Comparison of ENCODE assay signal across 8 cellular contexts in the genomic region with DNA sequence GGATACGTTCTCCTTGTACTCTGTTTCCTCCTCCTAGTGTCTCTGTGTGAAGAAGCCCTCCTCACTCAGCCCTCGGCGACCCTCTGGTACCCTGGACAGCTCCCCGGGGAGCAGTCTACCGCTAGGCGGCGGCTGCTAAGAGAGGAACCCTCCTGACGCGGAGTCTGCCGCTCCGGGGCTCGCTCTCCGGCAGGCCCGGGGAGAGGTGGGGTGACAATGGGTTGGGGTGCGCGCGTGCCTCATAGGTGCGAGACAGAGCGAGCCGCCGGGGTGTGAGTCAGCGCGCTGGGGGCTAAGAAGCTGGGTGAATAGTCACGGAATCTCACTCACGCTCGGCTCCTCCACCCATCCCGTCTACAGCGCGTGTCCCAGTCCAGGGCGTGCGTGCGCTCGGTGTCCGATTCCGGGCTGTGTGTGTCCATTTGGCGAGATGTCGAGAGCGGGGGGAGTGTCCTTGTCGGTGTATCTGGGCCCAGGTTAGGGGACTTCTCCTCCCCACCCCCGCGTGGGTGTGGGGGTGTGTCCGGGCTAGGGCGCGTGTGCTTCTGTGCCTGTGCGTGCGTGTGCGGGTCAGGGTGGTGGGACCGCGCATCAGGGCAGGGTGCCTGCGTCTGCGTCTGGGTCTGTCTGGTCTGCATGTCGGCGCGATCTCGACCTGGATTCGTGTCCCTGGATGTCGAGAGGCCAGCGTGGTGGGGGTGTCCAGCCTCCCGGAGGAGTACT. TPM values are rescaled to one million over a fixed set of nuclear protein-coding genes. Genes with fewer than 3 reads are reported as not detected.
A peak's percentile ranks its signal among the peaks of the same experiment; 100 is the strongest.
DNase-seq lines count a peak whose midpoint lies in the region; ATAC-seq, FAIRE-seq and TF ChIP-seq lines count a peak whose summit lies in the region.

No MANE protein-coding gene starts in this region.

- TF ChIP-seq POLR2A in GM12878 (IDR thresholded peaks at IDR 0.05; ENCODE audit: low read depth, low read length), result no peak

- no peak for FAIRE-seq in GM12878 (lab: Jason Lieb, UNC)

- 66% methylated on average over 57 of the region's 59 CpGs for WGBS in GM12878 (ENCODE audit: insufficient coverage, insufficient replicate concordance, low lambda C conversion rate, missing lambda C conversion rate)

- no peak for TF ChIP-seq EP300 in GM12878 (IDR thresholded peaks at IDR 0.05; ENCODE audit: borderline replicate concordance in 1 of 2, control insufficient read depth in 1 of 2, low read depth in 2 of 2, low read length in 2 of 2)

- SMC1A ChIA-PET in GM12878 (lab: Charles Lee; ENCODE audit: uncharacterized antibody, unreplicated experiment), result interaction anchor here (1.1 kb wide), 1 partner anchor 14 kb away, joined by 3 read pairs; no protein-coding TSS in a partner anchor

- no peak overlapping the region for H2AFZ ChIP-seq in GM12878 (ENCODE audit: control insufficient read depth, low read depth, low read length)

- no peaks in the 10 kb centered on the region for H3K4me1 ChIP-seq in GM12878 (ENCODE audit: control insufficient read depth, insufficient read depth, low read length)

- peak; percentile 66 for TF ChIP-seq CTCF in C4-2B (conservative IDR thresholded peaks at IDR 0.05)
- peak in 1 of 3 experiments; percentile 31; a peak in 1 of 6 replicates for TF ChIP-seq CTCF in GM12878 (IDR thresholded peaks at IDR 0.05 in 2 of 3, conservative IDR thresholded peaks at IDR 0.05 in 1 of 3; ENCODE audit: control insufficient read depth in 2 of 3, extremely low read depth in 1 of 3, insufficient read depth in 1 of 3, low read depth in 3 of 3, low read length in 3 of 3)

- no peaks in the 10 kb centered on the region for H3K36me3 ChIP-seq in GM12878 (ENCODE audit: control insufficient read depth in 2 of 2, insufficient read depth in 2 of 2, low read length in 1 of 2)

- intact Hi-C loops in GM12878 (cut with micrococcal nuclease; ENCODE audit: unreplicated experiment), result no loop called here

- no peak overlapping the region for H3K9ac ChIP-seq in GM12878 (ENCODE audit: control insufficient read depth, insufficient read depth, low read length)

- no peak for ATAC-seq in GM12878
- no peak for ATAC-seq in HG03135 (IDR thresholded peaks at IDR 0.05; ENCODE audit: unreplicated experiment)

- POLR2A ChIA-PET in GM12878 (lab: Charles Lee), result no interaction called here

- RAD21 ChIA-PET in GM12878 (lab: Charles Lee; ENCODE audit: unreplicated experiment), result no interaction called here

- H3K79me2 ChIP-seq in GM12878 (ENCODE audit: control insufficient read depth, insufficient read depth, low read length), result no peaks in the 10 kb centered on the region

- DNase-seq in Jurkat, Clone E6-1 (ENCODE audit: low read depth, low spot score), result peak; percentile 24
- DNase-seq in GM12878 (ENCODE audit: low read depth, low spot score) (no peak), islet precursor cell (peak; percentile 90), NCI-H2107 (lab: John Stamatoyannopoulos, UW) (no peak), NCI-H187 (lab: John Stamatoyannopoulos, UW) (no peak)
- peak; percentile 25 to 57 for DNase-seq in stimulated activated CD4-positive, alpha-beta T cell treated with anti-CD3 and anti-CD28 coated beads, Interleukin-2, amount 100 ng/mL, for 24 hours

- CTCF ChIA-PET in GM12878 (lab: Yijun Ruan, JAX), result no interaction called here

- H3K4me2 ChIP-seq in GM12878 (ENCODE audit: control insufficient read depth, insufficient read depth), result no peak overlapping the region

- in situ Hi-C loops in GM12878 (cut with MboI), result no loop called here

- H3K27ac ChIP-seq in C4-2B (no peak overlapping the region), GM12878 (ENCODE audit: control insufficient read depth, insufficient read depth) (no peak overlapping the region)

- H4K20me1 ChIP-seq in GM12878 (ENCODE audit: control insufficient read depth, insufficient read depth), result no peaks in the 10 kb centered on the region

- peaks cover 0 to 3% of the 10 kb centered on the region in 2 experiments; a peak in 1 of 4 replicates for H3K27me3 ChIP-seq in GM12878 (replicated peaks in 1 of 2; ENCODE audit: control insufficient read depth in 2 of 2, insufficient read depth in 2 of 2, low read length in 1 of 2)

- TF ChIP-seq RAD21 in GM12878 (IDR thresholded peaks at IDR 0.05; ENCODE audit: insufficient read depth, low read depth, low read length), result no peak

- no peaks in the 10 kb centered on the region; the same call in 2 of the 3 replicates for H3K9me3 ChIP-seq in GM12878 (replicated peaks; ENCODE audit: control insufficient read depth, insufficient read depth, low read length)

- BruUV-seq in GM12878 (replicated peaks; lab: Mats Ljungman, UMichigan), result no TSS peak

- H3K4me3 ChIP-seq in Jurkat, Clone E6-1 (ENCODE audit: low read length), result no peak overlapping the region
- no peak overlapping the region for H3K4me3 ChIP-seq in GM12878

TF ChIP-seq in GM12878, 131 proteins besides CTCF, POLR2A, EP300 and RAD21 (continues in another document):
- TF ChIP-seq ZSCAN29 (IDR thresholded peaks at IDR 0.05) (no peak), ATF7 (IDR thresholded peaks at IDR 0.05; ENCODE audit: low read depth) (no peak), ZNF622 (IDR thresholded peaks at IDR 0.05) (no peak), NRF1 (conservative IDR thresholded peaks at IDR 0.05; ENCODE audit: low read depth, low read length) (no peak)
- TF ChIP-seq, protein P1, sequence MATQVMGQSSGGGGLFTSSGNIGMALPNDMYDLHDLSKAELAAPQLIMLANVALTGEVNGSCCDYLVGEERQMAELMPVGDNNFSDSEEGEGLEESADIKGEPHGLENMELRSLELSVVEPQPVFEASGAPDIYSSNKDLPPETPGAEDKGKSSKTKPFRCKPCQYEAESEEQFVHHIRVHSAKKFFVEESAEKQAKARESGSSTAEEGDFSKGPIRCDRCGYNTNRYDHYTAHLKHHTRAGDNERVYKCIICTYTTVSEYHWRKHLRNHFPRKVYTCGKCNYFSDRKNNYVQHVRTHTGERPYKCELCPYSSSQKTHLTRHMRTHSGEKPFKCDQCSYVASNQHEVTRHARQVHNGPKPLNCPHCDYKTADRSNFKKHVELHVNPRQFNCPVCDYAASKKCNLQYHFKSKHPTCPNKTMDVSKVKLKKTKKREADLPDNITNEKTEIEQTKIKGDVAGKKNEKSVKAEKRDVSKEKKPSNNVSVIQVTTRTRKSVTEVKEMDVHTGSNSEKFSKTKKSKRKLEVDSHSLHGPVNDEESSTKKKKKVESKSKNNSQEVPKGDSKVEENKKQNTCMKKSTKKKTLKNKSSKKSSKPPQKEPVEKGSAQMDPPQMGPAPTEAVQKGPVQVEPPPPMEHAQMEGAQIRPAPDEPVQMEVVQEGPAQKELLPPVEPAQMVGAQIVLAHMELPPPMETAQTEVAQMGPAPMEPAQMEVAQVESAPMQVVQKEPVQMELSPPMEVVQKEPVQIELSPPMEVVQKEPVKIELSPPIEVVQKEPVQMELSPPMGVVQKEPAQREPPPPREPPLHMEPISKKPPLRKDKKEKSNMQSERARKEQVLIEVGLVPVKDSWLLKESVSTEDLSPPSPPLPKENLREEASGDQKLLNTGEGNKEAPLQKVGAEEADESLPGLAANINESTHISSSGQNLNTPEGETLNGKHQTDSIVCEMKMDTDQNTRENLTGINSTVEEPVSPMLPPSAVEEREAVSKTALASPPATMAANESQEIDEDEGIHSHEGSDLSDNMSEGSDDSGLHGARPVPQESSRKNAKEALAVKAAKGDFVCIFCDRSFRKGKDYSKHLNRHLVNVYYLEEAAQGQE (IDR thresholded peaks at IDR 0.05; ENCODE audit: low read depth, low read length), result peak; percentile 86

RNA-seq across cellular contexts. Expression of a gene that starts 0.6 kb away (rescaled TPM):
- not detected for polyA plus RNA-seq in Jurkat, Clone E6-1 (2012; ENCODE audit: insufficient read depth, insufficient read length)
- total RNA-seq in GM12878 (2013; cell fraction: nucleolus; rRNA removed), result not detected in 2 replicates
- total RNA-seq in GM12878 (2014; rRNA removed) (not detected in 2 replicates), GM12878 (2014; rRNA removed; fragmentation: Illumina TruSeq; extraction: Trizol) (not detected in 2 replicates), GM12878 (2021) (not detected in 2 replicates)
- polyA plus RNA-seq in GM12878 (2011; ENCODE audit: low read depth), result not detected
- polyA plus RNA-seq in GM12878 (2011; rRNA removed) (not detected in 2 replicates), GM12878 (2014; fragmentation: Illumina TruSeq; extraction: Trizol) (not detected in 2 replicates), GM12878 (2014; fragmentation: Nextera tagmentation; extraction: Ambion mirVana) (not detected), GM12878 (2014; rRNA removed) (not detected in 2 replicates), GM12878 (2016; fragmentation: Nextera tagmentation; extraction: Ambion mirVana) (not detected)
- polyA plus RNA-seq in GM12878 (2011; cell fraction: cytosol; rRNA removed), result not detected in 2 replicates
- polyA plus RNA-seq in GM12878 (2011; cell fraction: nucleus; rRNA removed), result not detected in 2 replicates
- not detected in 2 replicates for polyA plus RNA-seq in GM12878 (2012)
- polyA minus RNA-seq in GM12878 (2011; rRNA and poly(A)+ RNA removed), result not detected in 2 replicates
- not detected in 2 replicates for polyA minus RNA-seq in GM12878 (2011; cell fraction: cytosol; rRNA and poly(A)+ RNA removed)
- polyA minus RNA-seq in GM12878 (2011; cell fraction: nucleus; rRNA and poly(A)+ RNA removed), result not detected in 2 replicates

Comparison
In these comparisons a context has a peak if more than half of its experiments do, and no peak if none do; other contexts are left out.
1. DNase-seq: peak in Jurkat, Clone E6-1 (single experiment), islet precursor cell (single experiment) and stimulated activated CD4-positive, alpha-beta T cell treated with anti-CD3 and anti-CD28 coated beads, Interleukin-2, amount 100 ng/mL, for 24 hours (2 of 2); none in GM12878 (single experiment), NCI-H2107 (single experiment) and NCI-H187 (0 of 2).